In the genomic region with DNA sequence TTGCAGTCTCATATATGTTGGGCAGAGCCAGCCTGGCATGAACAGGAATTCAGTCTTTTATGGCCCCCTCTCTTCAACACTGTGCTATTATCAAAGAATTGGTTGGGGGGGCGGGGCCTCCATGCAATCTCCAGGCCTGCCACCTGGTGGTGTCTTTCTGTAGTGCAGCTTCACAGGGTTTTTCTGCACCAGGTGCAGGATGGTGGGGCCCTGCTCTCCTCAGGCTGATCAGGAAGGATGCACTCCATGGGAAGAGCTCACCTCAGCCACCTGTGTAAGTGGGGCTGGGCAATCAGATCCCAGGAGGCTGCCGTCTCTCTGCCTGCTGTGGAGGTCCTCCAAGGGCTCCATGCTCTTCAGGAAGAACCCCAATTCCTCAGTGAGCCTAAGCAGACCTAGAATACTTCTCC, we compare ENCODE assay signal across 8 cellular contexts. TPM values are rescaled to one million over a fixed set of nuclear protein-coding genes. Genes with fewer than 3 reads are reported as not detected.
A peak's percentile ranks its signal among the peaks of the same experiment; 100 is the strongest.
DNase-seq lines count a peak whose midpoint lies in the region; ATAC-seq, FAIRE-seq and TF ChIP-seq lines count a peak whose summit lies in the region.

No MANE protein-coding gene starts in this region.

- DNase-seq in GM12891 (ENCODE audit: insufficient read length, low spot score) (peak; percentile 76), NCI-H128 (lab: John Stamatoyannopoulos, UW; ENCODE audit: unreplicated experiment) (peak; percentile 82), left ventricle myocardium superior (peak; percentile 79), sciatic nerve (ENCODE audit: low spot score) (peak; percentile 88)
- DNase-seq in activated naive CD8-positive, alpha-beta T cell treated with anti-CD3 and anti-CD28 coated beads, Interleukin-2, amount 50 U/mL, for 24 hours, result peak; percentile 89

- peak overlapping the region; percentile 32 for H3K27ac Mint-ChIP-seq in T-helper 1 cell treated with Interleukin-12 subunit alpha and Interleukin-12 subunit beta and Interleukin-4 antibody, amounts not matched to agents 30 μg/mL and 1 μg/mL, for 36 hours
- H3K27ac Mint-ChIP-seq in activated naive CD8-positive, alpha-beta T cell treated with anti-CD3 and anti-CD28 coated beads, Interleukin-2, amount 50 U/mL, for 24 hours, result peak overlapping the region; percentile 39

- H3K9me3 Mint-ChIP-seq in T-helper 1 cell treated with Interleukin-12 subunit alpha and Interleukin-12 subunit beta and Interleukin-4 antibody, amounts not matched to agents 30 μg/mL and 1 μg/mL, for 36 hours, result no peaks in the 10 kb centered on the region
- H3K9me3 Mint-ChIP-seq in activated naive CD8-positive, alpha-beta T cell treated with anti-CD3 and anti-CD28 coated beads, Interleukin-2, amount 50 U/mL, for 24 hours, result no peaks in the 10 kb centered on the region

- H3K36me3 Mint-ChIP-seq in T-helper 1 cell treated with Interleukin-12 subunit alpha and Interleukin-12 subunit beta and Interleukin-4 antibody, amounts not matched to agents 30 μg/mL and 1 μg/mL, for 36 hours (ENCODE audit: low read depth), result peaks cover 8% of the 10 kb centered on the region
- H3K36me3 Mint-ChIP-seq in activated naive CD8-positive, alpha-beta T cell treated with anti-CD3 and anti-CD28 coated beads, Interleukin-2, amount 50 U/mL, for 24 hours (ENCODE audit: low read depth), result peaks cover 6% of the 10 kb centered on the region

- intact Hi-C loops in left ventricle myocardium superior (cut with micrococcal nuclease), result no loop called here
- intact Hi-C loops in sciatic nerve (cut with DNase I), result no loop called here

- H3K4me1 Mint-ChIP-seq in T-helper 1 cell treated with Interleukin-12 subunit alpha and Interleukin-12 subunit beta and Interleukin-4 antibody, amounts not matched to agents 30 μg/mL and 1 μg/mL, for 36 hours (ENCODE audit: low read depth), result peaks cover 50% of the 10 kb centered on the region
- H3K4me1 Mint-ChIP-seq in activated naive CD8-positive, alpha-beta T cell treated with anti-CD3 and anti-CD28 coated beads, Interleukin-2, amount 50 U/mL, for 24 hours, result peaks cover 62% of the 10 kb centered on the region

- FAIRE-seq in GM12891 (lab: Jason Lieb, UNC), result peak; percentile 94

- H3K27me3 Mint-ChIP-seq in T-helper 1 cell treated with Interleukin-12 subunit alpha and Interleukin-12 subunit beta and Interleukin-4 antibody, amounts not matched to agents 30 μg/mL and 1 μg/mL, for 36 hours (ENCODE audit: low read depth), result no peaks in the 10 kb centered on the region
- H3K27me3 Mint-ChIP-seq in activated naive CD8-positive, alpha-beta T cell treated with anti-CD3 and anti-CD28 coated beads, Interleukin-2, amount 50 U/mL, for 24 hours, result no peaks in the 10 kb centered on the region

- peak; percentile 16 for ATAC-seq in activated naive CD8-positive, alpha-beta T cell treated with anti-CD3 and anti-CD28 coated beads, Interleukin-2, amount 50 U/mL, for 24 hours
- ATAC-seq in left ventricle myocardium superior (peak; percentile 24), sciatic nerve (peak; percentile 35), GM21723 (IDR thresholded peaks at IDR 0.05; ENCODE audit: unreplicated experiment) (no peak), HG02642 (IDR thresholded peaks at IDR 0.05; ENCODE audit: poor library complexity, unreplicated experiment) (no peak)

- H3K4me3 Mint-ChIP-seq in T-helper 1 cell treated with Interleukin-12 subunit alpha and Interleukin-12 subunit beta and Interleukin-4 antibody, amounts not matched to agents 30 μg/mL and 1 μg/mL, for 36 hours, result no peak overlapping the region
- no peak overlapping the region for H3K4me3 Mint-ChIP-seq in activated naive CD8-positive, alpha-beta T cell treated with anti-CD3 and anti-CD28 coated beads, Interleukin-2, amount 50 U/mL, for 24 hours

- TF ChIP-seq POLR2A in GM12891 (IDR thresholded peaks at IDR 0.05; ENCODE audit: low read depth, low read length), result no peak

TF ChIP-seq in GM12891, 5 proteins besides CTCF, POLR2A, EP300 and RAD21:
- TF ChIP-seq TAF1 (IDR thresholded peaks at IDR 0.05; ENCODE audit: low read depth, low read length) (no peak), POLR2AphosphoS5 (IDR thresholded peaks at IDR 0.05; ENCODE audit: low read depth, low read length) (no peak), SPI1 (IDR thresholded peaks at IDR 0.05; ENCODE audit: low read depth, low read length) (no peak), PAX5 (IDR thresholded peaks at IDR 0.05; ENCODE audit: insufficient read depth, low read length, severe bottlenecking) (no peak), POU2F2 (IDR thresholded peaks at IDR 0.05; ENCODE audit: low read depth, low read length) (no peak)

RNA-seq across cellular contexts. Expression of gene STK40, which starts 16.7 kb away (rescaled TPM):
- polyA plus RNA-seq in GM12891 (2012; ENCODE audit: low read depth, missing spikeins), result 19.9 TPM
- total RNA-seq in left ventricle myocardium superior, result 78.4 TPM
- total RNA-seq in sciatic nerve, result 47.2 TPM

RNA-seq across cellular contexts. Expression of gene LSM10, which starts 28.6 kb away (rescaled TPM):
- polyA plus RNA-seq in GM12891 (2012; ENCODE audit: low read depth, missing spikeins), result 47.3 TPM
- total RNA-seq in left ventricle myocardium superior, result 58.7 TPM
- 27.7 TPM for total RNA-seq in sciatic nerve

RNA-seq across cellular contexts. Expression of gene EVA1B, which starts 45.6 kb away (rescaled TPM):
- polyA plus RNA-seq in GM12891 (2012; ENCODE audit: low read depth, missing spikeins), result 7.6 TPM
- 10.8 TPM for total RNA-seq in left ventricle myocardium superior
- 36.4 TPM for total RNA-seq in sciatic nerve

Comparison
In these comparisons a context has a peak if more than half of its experiments do, and no peak if none do; other contexts are left out.
1. ATAC-seq: peak in activated naive CD8-positive, alpha-beta T cell treated with anti-CD3 and anti-CD28 coated beads, Interleukin-2, amount 50 U/mL, for 24 hours (single experiment), left ventricle myocardium superior (single experiment) and sciatic nerve (single experiment); none in GM21723 (single experiment) and HG02642 (single experiment).
2. Peak in every context shown above with its lines, with median percentiles within 50 percentile points of each other: DNase-seq.